ENCODE assay signal across 21 cellular contexts in the genomic region with DNA sequence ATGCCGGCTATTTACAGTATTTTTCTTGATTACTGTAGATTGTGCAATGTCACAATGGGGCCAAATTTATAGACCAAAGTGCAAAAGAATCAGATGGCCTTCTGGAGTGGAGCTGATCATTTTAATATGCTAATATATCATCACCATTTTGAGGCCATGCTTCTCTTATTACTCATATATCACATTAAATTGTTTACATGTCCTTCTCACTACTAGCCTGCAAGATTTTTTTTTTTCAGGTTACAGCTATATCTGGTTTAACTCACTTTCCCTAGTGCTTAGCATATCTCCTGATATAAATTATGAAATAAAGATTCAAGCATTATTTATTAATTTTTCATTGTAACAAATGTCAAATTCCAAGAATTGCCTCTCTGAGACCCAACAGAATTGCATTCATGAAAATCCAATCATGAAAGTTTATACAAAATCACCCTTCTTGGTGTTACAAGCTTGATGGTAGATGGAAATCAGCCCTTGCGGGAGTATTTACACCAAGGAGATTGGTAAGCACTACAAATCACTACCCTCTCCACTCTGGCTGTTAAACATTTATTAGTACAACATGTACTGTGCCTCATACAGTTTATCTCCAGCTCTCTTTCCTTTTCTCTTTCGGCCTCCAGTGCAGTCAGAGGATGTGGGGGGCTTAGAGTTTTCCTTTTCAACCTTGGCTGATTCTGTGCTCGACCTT.
"Had no signal": no experiment of that assay in that cellular context is flagged by ENCODE, and none has a peak within 500 bp of the region (broad histone marks: within the 10 kb centered on the region; RNA-seq: fewer than 3 reads in every experiment).

No MANE protein-coding gene starts in this region.

- H3K4me1 ChIP-seq: SJSA1 had no signal

- H3K36me3 ChIP-seq: SJSA1 had no signal

- H3K4me2 ChIP-seq: KMS-11 had no signal

- H3K4me3 ChIP-seq: K562, SJSA1, SK-N-MC had no signal

- FAIRE-seq: K562, RCC 7860 had no signal

- DNase-seq: Kasumi-1, MM.1S, NCI-H1092 treated with DMSO at 0.1 percent for 48 hours, NCI-H1436, NCI-H187, NCI-H2029, NCI-H2081 treated with DMSO at 0.1 percent for 48 hours, NCI-H2171, NCI-H226, NCI-H446, NCI-H510A, NCI-H69, NCI-H774, Right ventricle myocardium superior, RPMI8226, SIG-M5 had no signal

- H3K9me3 ChIP-seq: SJSA1 had no signal

- ATAC-seq: K562 had no signal

- H3K27me3 ChIP-seq: SJSA1 had no signal

- H3K27ac ChIP-seq: KMS-11, SJSA1, SK-N-MC had no signal

- H3K9ac ChIP-seq: KMS-11 had no signal
